Comparison of ENCODE assay signal across 8 cellular contexts in the genomic region with DNA sequence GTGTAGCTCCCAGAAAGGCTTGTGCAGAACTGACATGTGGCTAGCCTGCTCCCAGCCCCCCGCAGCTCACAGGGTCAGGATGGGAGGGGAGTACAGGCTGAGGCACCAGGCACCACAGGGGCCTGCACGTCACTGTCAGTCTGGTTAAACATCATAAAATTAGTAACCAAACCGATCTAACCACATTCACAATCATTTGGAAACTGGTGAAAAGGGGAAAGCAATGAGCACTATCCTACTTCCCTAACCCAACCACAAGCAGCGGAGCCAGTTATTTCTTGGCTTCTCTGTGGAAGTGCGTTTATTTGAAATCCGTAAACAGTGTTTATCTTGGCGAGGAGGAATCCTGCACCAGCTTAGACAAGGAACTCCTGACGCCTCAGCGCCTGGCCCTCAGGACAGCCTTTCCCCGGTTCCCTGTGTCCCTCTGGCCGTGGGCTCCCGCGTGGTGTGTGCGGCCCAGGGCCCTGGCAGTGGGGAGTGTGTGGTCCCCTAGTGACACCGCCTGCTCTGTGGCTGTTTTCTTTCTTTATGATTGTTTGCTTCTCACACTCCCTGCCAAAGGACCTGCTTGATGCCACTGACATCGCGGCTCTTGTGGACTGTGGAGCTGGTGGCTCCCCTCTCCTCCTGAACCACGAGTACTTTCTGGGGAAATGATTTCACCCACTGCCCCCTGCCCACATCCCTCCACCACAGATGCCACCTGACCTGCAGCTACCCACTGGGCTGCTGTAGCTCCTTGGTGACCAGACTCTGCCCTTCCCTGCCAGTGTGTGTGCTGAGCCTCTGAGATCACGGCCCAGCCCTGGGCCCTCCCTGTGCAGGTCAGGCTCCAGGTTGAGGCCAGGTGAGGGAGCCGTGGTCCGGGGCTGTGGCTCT. TPM values are rescaled to one million over a fixed set of nuclear protein-coding genes. Genes with fewer than 3 reads are reported as not detected.
DNase-seq lines count a peak whose midpoint lies in the region; ATAC-seq and TF ChIP-seq lines count a peak whose summit lies in the region.

No MANE protein-coding gene starts in this region.

- H3K36me3 ChIP-seq in OCI-LY3 (replicated peaks; ENCODE audit: low read depth, low read length) = no peaks in the 10 kb centered on the region
- H3K36me3 ChIP-seq in A673 (ENCODE audit: insufficient read depth, low read length, poor library complexity, severe bottlenecking) = no peaks in the 10 kb centered on the region

- H3K27ac ChIP-seq in OCI-LY3 (ENCODE audit: low read length) (no peak overlapping the region), A673 (ENCODE audit: low read depth, low read length, poor library complexity, severe bottlenecking) (no peak overlapping the region)

- BruUV-seq in A673 (replicated peaks; lab: Mats Ljungman, UMichigan) = no TSS peak

- H3K27me3 ChIP-seq in OCI-LY3 (ENCODE audit: low read depth, low read length) (peaks cover 62% of the 10 kb centered on the region), A673 (replicated peaks; ENCODE audit: insufficient read depth, low read depth, low read length, poor library complexity) (no peaks in the 10 kb centered on the region)

- H3K36me3 Mint-ChIP-seq in dendritic cell treated with granulocyte-macrophage colony-stimulating factor and Interleukin-4, amounts not matched to agents 40 ng/mL and 50 ng/mL, for 4 days (ENCODE audit: low read depth) = no peaks in the 10 kb centered on the region
- no peaks in the 10 kb centered on the region for H3K36me3 Mint-ChIP-seq in natural killer cell

- H3K9me3 ChIP-seq in OCI-LY3 (ENCODE audit: insufficient read depth, low read length) (no peaks in the 10 kb centered on the region), A673 (ENCODE audit: low read depth, low read length, poor library complexity, severe bottlenecking) (no peaks in the 10 kb centered on the region)

- peak overlapping the region; percentile 60 for H3K27ac Mint-ChIP-seq in dendritic cell treated with granulocyte-macrophage colony-stimulating factor and Interleukin-4, amounts not matched to agents 40 ng/mL and 50 ng/mL, for 4 days
- peak overlapping the region in 1 of 2 donors; percentile 78 for H3K27ac Mint-ChIP-seq in natural killer cell

- peak overlapping the region; percentile 58 for H3K4me3 Mint-ChIP-seq in dendritic cell treated with granulocyte-macrophage colony-stimulating factor and Interleukin-4, amounts not matched to agents 40 ng/mL and 50 ng/mL, for 4 days
- H3K4me3 Mint-ChIP-seq in natural killer cell = peak overlapping the region; percentile 66

- peak; percentile 30 for DNase-seq in activated naive CD4-positive, alpha-beta T cell treated with Interleukin-2 at 50 U/mL for 16 hours
- no peak for DNase-seq in activated naive CD4-positive, alpha-beta T cell treated with anti-CD3 and anti-CD28 coated beads, Interleukin-2, amount 50 U/mL, for 16 hours
- DNase-seq in natural killer cell = peak; percentile 39
- no peak for DNase-seq in NAMALWA (ENCODE audit: low spot score)
- DNase-seq in A673 (ENCODE audit: low spot score) = no peak

- no peak overlapping the region for H2AFZ ChIP-seq in OCI-LY3 (ENCODE audit: low read depth, low read length)

- no peaks in the 10 kb centered on the region for H3K4me1 Mint-ChIP-seq in dendritic cell treated with granulocyte-macrophage colony-stimulating factor and Interleukin-4, amounts not matched to agents 40 ng/mL and 50 ng/mL, for 4 days (ENCODE audit: low read depth)
- H3K4me1 Mint-ChIP-seq in natural killer cell = peaks cover 18 to 29% of the 10 kb centered on the region in 2 donors

- ATAC-seq in HG02610 (IDR thresholded peaks at IDR 0.05; ENCODE audit: unreplicated experiment) = peak; percentile 44
- ATAC-seq in natural killer cell = peak; percentile 36 to 66 (median 58)

- no peak overlapping the region for H3K9ac ChIP-seq in OCI-LY3 (ENCODE audit: low read length)

- H3K79me2 ChIP-seq in OCI-LY3 (ENCODE audit: low read length) = no peaks in the 10 kb centered on the region

- POLR2A ChIA-PET in A673 (lab: Charles Lee; ENCODE audit: low non-redundant PET) = no interaction called here

- H3K4me3 ChIP-seq in OCI-LY3 (ENCODE audit: low read length) = no peak overlapping the region
- no peak overlapping the region for H3K4me3 ChIP-seq in A673 (ENCODE audit: low read depth, low read length, poor library complexity, severe bottlenecking)

- H3K4me1 ChIP-seq in OCI-LY3 (ENCODE audit: low read length) (peaks cover 32% of the 10 kb centered on the region), A673 (ENCODE audit: insufficient read depth, low read length, poor library complexity, severe bottlenecking) (peaks cover 8% of the 10 kb centered on the region)

- CTCF ChIA-PET in A673 (lab: Charles Lee) = no interaction called here

- peaks cover 41% of the 10 kb centered on the region for H3K27me3 Mint-ChIP-seq in dendritic cell treated with granulocyte-macrophage colony-stimulating factor and Interleukin-4, amounts not matched to agents 40 ng/mL and 50 ng/mL, for 4 days
- no peaks in the 10 kb centered on the region for H3K27me3 Mint-ChIP-seq in natural killer cell (ENCODE audit: low read depth in 2 of 2)

- peak overlapping the region; percentile 49 for H3K4me2 ChIP-seq in OCI-LY3 (ENCODE audit: low read length)

- no peaks in the 10 kb centered on the region for H3K9me3 Mint-ChIP-seq in dendritic cell treated with granulocyte-macrophage colony-stimulating factor and Interleukin-4, amounts not matched to agents 40 ng/mL and 50 ng/mL, for 4 days
- no peaks in the 10 kb centered on the region for H3K9me3 Mint-ChIP-seq in natural killer cell

- H4K20me1 ChIP-seq in OCI-LY3 (ENCODE audit: insufficient read depth, low read length) = peaks cover 70% of the 10 kb centered on the region

- TF ChIP-seq CTCF in OCI-LY3 (IDR thresholded peaks at IDR 0.05; ENCODE audit: low read depth, low read length) (no peak), natural killer cell (IDR thresholded peaks at IDR 0.05) (no peak), A673 (conservative IDR thresholded peaks at IDR 0.05; ENCODE audit: low read depth, low read length) (no peak)

- intact Hi-C loops in dendritic cell treated with granulocyte-macrophage colony-stimulating factor and Interleukin-4, amounts not matched to agents 40 ng/mL and 50 ng/mL, for 4 days (cut with micrococcal nuclease) = loop anchor here (1.0 kb wide), 2 partner anchors 13 to 38 kb away; partner anchors contain the start of gene INPP5A
- intact Hi-C loops in natural killer cell (cut with micrococcal nuclease) (loop anchor here (1.0 to 10.0 kb wide), 3 partner anchors 13 to 181 kb away; partner anchors contain the start of gene PWWP2B), A673 (cut with micrococcal nuclease; ENCODE audit: unreplicated experiment) (no loop called here)

RNA-seq across cellular contexts. Expression of gene INPP5A, which starts 38.0 kb away (rescaled TPM):
- 10 to 100 TPM; 12.6 to 38.6 (median 18.6) TPM for total RNA-seq in natural killer cell
- total RNA-seq in A673 (2021) = 21.2 and 21.8 TPM in 2 replicates

Comparison
In these comparisons a context has a peak if more than half of its experiments do, and no peak if none do; other contexts are left out.
1. DNase-seq: peak in activated naive CD4-positive, alpha-beta T cell treated with Interleukin-2 at 50 U/mL for 16 hours (single experiment) and natural killer cell (single experiment); none in activated naive CD4-positive, alpha-beta T cell treated with anti-CD3 and anti-CD28 coated beads, Interleukin-2, amount 50 U/mL, for 16 hours (single experiment), NAMALWA (single experiment) and A673 (single experiment).